In the genomic region with DNA sequence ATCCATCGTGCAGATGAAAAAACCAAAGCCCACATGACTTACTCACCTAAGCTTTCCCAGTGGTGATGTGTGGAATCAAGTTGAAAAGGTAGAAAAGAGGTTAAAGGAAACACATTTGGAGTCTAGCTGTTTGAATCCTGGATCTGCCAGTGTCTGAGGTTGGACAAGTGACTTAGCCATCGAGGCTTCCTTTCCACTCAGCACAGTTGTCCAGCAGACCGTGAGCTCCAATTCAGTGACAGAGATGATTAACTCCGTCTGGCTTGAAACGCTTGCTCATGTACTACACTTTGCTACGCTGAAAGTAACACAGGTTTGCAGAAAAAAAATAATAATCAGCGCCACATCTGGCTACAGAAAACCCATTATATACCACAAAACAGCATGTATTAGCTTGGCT, we compare ENCODE assay signal across 26 cellular contexts.
"Had no signal": no experiment of that assay in that cellular context is flagged by ENCODE, and none has a peak within 500 bp of the region (broad histone marks: within the 10 kb centered on the region; RNA-seq: fewer than 3 reads in every experiment).

No MANE protein-coding gene starts in this region.

- ATAC-seq: activated CD8-positive, alpha-beta T cell treated with anti-CD3 and anti-CD28 coated beads, Interleukin-2, amount 10 ng/mL, durations not matched to agents 7 days and 5 days; activated naive CD8-positive, alpha-beta T cell treated with anti-CD3 and anti-CD28 coated beads, Interleukin-2, amount 50 U/mL, for 24 hours; effector memory CD8-positive, alpha-beta T cell; esophagus mucosa; lower lobe of right lung; stimulated activated effector memory CD8-positive, alpha-beta T cell treated with anti-CD3 and anti-CD28 coated beads, Interleukin-12 subunit alpha, Interleukin-12 subunit beta, amount 100 ng/mL, for 72 hours; stimulated activated naive CD8-positive, alpha-beta T cell treated with anti-CD3 and anti-CD28 coated beads, Interleukin-15, amount 100 ng/mL, for 72 hours had no signal

- H3K4me3 ChIP-seq: lower lobe of right lung, neural progenitor cell, tibial artery had no signal

- H3K36me3 ChIP-seq: lower lobe of right lung, neural progenitor cell, tibial artery had no signal

- FAIRE-seq: endothelial cell of umbilical vein, frontal cortex, small intestine had no signal

- H3K4me1 ChIP-seq: neural progenitor cell, tibial artery had no signal

- H3K27me3 ChIP-seq: neural progenitor cell, tibial artery had no signal

- DNase-seq: activated CD4-positive, alpha-beta T cell treated with anti-CD3 and anti-CD28 coated beads for 1 hour; activated CD4-positive, alpha-beta T cell treated with anti-CD3 and anti-CD28 coated beads, Interleukin-2, amount 50 U/mL, for 1 hour; activated CD8-positive, alpha-beta T cell treated with anti-CD3 and anti-CD28 coated beads, Interleukin-2, amount 10 ng/mL, durations not matched to agents 7 days and 5 days; activated gamma-delta T cell; activated naive CD4-positive, alpha-beta T cell treated with anti-CD3 and anti-CD28 coated beads, Interleukin-2, amount 50 U/mL, for 16 hours; activated naive CD8-positive, alpha-beta T cell treated with anti-CD3 and anti-CD28 coated beads, Interleukin-2, amount 50 U/mL, for 24 hours; anterior cingulate cortex; caudate nucleus; dermis blood vessel endothelial cell; effector memory CD8-positive, alpha-beta T cell; glutamatergic neuron; hypothalamus; left cardiac atrium; lower lobe of right lung; mesendoderm; naive B cell; small intestine; stimulated activated CD4-positive, alpha-beta T cell treated with anti-CD3 and anti-CD28 coated beads, Interleukin-2, amount 100 ng/mL, for 24 hours; stimulated activated naive CD8-positive, alpha-beta T cell treated with anti-CD3 and anti-CD28 coated beads, Interleukin-15, amount 100 ng/mL, for 72 hours; T-helper 9 cell; tibial artery had no signal

- H3K9me3 ChIP-seq: lower lobe of right lung, tibial artery had no signal

- H3K27ac ChIP-seq: lower lobe of right lung, neural progenitor cell, tibial artery had no signal

- H3K9ac ChIP-seq: neural progenitor cell had no signal

- H3K4me2 ChIP-seq: neural progenitor cell had no signal
